24 cellular contexts compared by ENCODE assay signal in the genomic region with DNA sequence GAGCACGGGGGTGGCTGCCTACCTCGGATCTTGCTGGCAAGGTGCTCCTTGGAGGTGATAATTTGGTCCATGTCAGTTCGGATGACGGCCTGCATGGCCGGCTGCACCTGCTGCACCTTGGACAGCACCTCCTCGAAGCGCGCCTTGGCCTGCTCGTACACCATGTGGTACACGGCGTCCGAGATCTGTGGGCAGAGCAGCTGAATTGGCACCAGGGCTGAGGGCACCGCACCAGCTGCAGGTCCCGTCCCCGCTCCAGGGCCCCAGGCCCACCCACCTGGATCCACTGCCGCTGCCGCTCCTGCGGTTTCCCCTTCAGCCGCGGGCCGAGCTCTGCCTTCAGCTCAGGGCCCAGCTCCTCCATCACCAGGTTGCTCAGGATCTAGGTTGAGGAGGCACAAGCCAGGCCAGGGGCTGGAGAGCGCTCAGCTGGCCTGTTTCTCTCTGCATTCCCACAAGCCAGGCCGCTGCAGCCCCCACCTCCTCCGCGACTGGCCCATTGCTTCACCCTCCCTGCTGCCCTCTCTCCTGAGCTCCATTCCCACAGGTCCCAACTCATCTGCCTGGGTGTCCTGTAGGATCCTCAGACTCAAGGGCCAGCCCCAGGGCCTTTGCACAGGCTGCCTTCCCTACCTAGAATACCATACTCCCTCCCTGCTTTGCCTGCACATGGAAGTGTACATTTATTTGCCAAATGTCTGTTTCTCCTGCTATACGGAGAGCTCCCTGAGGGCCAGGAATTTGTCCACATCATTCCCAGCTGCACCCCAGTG.
"Had no signal": no experiment of that assay in that cellular context is flagged by ENCODE, and none has a peak within 500 bp of the region (broad histone marks: within the 10 kb centered on the region; RNA-seq: fewer than 3 reads in every experiment).

No MANE protein-coding gene starts in this region.

- H3K27me3 Mint-ChIP-seq: activated CD4-positive, alpha-beta T cell treated with anti-CD3 and anti-CD28 coated beads, Interleukin-2, amount 10 ng/mL, durations not matched to agents 7 days and 5 days; activated naive CD8-positive, alpha-beta T cell treated with anti-CD3 and anti-CD28 coated beads, Interleukin-2, amount 10 ng/mL, durations not matched to agents 7 days and 5 days; central memory CD8-positive, alpha-beta T cell had no signal

- H3K9me3 Mint-ChIP-seq: activated CD4-positive, alpha-beta T cell treated with anti-CD3 and anti-CD28 coated beads, Interleukin-2, amount 10 ng/mL, durations not matched to agents 7 days and 5 days; activated naive CD8-positive, alpha-beta T cell treated with anti-CD3 and anti-CD28 coated beads, Interleukin-2, amount 10 ng/mL, durations not matched to agents 7 days and 5 days; activated T-helper 1 cell treated with anti-CD3 and anti-CD28 coated beads, Interleukin-12 subunit alpha, Interleukin-12 subunit beta, Interleukin-2, Interleukin-4 antibody, amounts not matched to agents 30 ng/mL and 10 ng/mL and 1 ng/mL, durations not matched to agents 14 hours and 24 hours and 36 hours; central memory CD8-positive, alpha-beta T cell; immature natural killer cell; neural crest cell; T-helper 2 cell treated with Interferon-gamma antibody and Interleukin-4, amounts not matched to agents 5 μg/mL and 100 μg/mL, for 36 hours had no signal

- H3K4me3 Mint-ChIP-seq: activated CD4-positive, alpha-beta T cell treated with anti-CD3 and anti-CD28 coated beads, Interleukin-2, amount 10 ng/mL, durations not matched to agents 7 days and 5 days; activated naive CD8-positive, alpha-beta T cell treated with anti-CD3 and anti-CD28 coated beads, Interleukin-2, amount 10 ng/mL, durations not matched to agents 7 days and 5 days; activated T-helper 1 cell treated with anti-CD3 and anti-CD28 coated beads, Interleukin-12 subunit alpha, Interleukin-12 subunit beta, Interleukin-2, Interleukin-4 antibody, amounts not matched to agents 30 ng/mL and 10 ng/mL and 1 ng/mL, durations not matched to agents 14 hours and 24 hours and 36 hours; central memory CD8-positive, alpha-beta T cell; immature natural killer cell; neural crest cell; T-helper 2 cell treated with Interferon-gamma antibody and Interleukin-4, amounts not matched to agents 5 μg/mL and 100 μg/mL, for 36 hours had no signal

- H3K9me3 ChIP-seq: gastrocnemius medialis, heart left ventricle, ovary, sigmoid colon, spleen, stomach, testis, upper lobe of right lung had no signal

- H3K27ac ChIP-seq: brain microvascular endothelial cell, ovary, testis had no signal

- H3K4me3 ChIP-seq: gastrocnemius medialis, heart left ventricle, lung, ovary, sigmoid colon, spleen, stomach, testis, upper lobe of right lung had no signal

- H3K4me1 Mint-ChIP-seq: central memory CD8-positive, alpha-beta T cell had no signal

- ATAC-seq: gastrocnemius medialis, heart left ventricle, left colon, upper lobe of right lung had no signal

- DNase-seq: activated CD4-positive, alpha-beta T cell treated with anti-CD3 and anti-CD28 coated beads, Interleukin-2, amount 10 ng/mL, durations not matched to agents 7 days and 5 days; activated CD4-positive, CD25-positive, alpha-beta regulatory T cell; activated CD8-positive, alpha-beta memory T cell treated with anti-CD3 and anti-CD28 coated beads, Interleukin-2, amount 50 U/mL, for 48 hours; activated naive CD4-positive, alpha-beta T cell; activated naive CD8-positive, alpha-beta T cell treated with anti-CD3 and anti-CD28 coated beads, Interleukin-2, amount 10 ng/mL, durations not matched to agents 7 days and 5 days; cortex of kidney; effector memory CD4-positive, alpha-beta T cell; gastrocnemius medialis; immature natural killer cell; left colon; midbrain; ovary; sigmoid colon; spleen; stomach; testis; upper lobe of right lung had no signal

- H3K36me3 ChIP-seq: gastrocnemius medialis, ovary had no signal

- H3K27me3 ChIP-seq: brain microvascular endothelial cell, gastrocnemius medialis, heart left ventricle, ovary, sigmoid colon, spleen, stomach, testis, upper lobe of right lung had no signal

- H3K27ac Mint-ChIP-seq: activated CD4-positive, alpha-beta T cell treated with anti-CD3 and anti-CD28 coated beads, Interleukin-2, amount 10 ng/mL, durations not matched to agents 7 days and 5 days; activated T-helper 1 cell treated with anti-CD3 and anti-CD28 coated beads, Interleukin-12 subunit alpha, Interleukin-12 subunit beta, Interleukin-2, Interleukin-4 antibody, amounts not matched to agents 30 ng/mL and 10 ng/mL and 1 ng/mL, durations not matched to agents 14 hours and 24 hours and 36 hours; immature natural killer cell; T-helper 2 cell treated with Interferon-gamma antibody and Interleukin-4, amounts not matched to agents 5 μg/mL and 100 μg/mL, for 36 hours had no signal

- H3K36me3 Mint-ChIP-seq: immature natural killer cell had no signal
